ENCODE assay signal across 8 cellular contexts in the genomic region with DNA sequence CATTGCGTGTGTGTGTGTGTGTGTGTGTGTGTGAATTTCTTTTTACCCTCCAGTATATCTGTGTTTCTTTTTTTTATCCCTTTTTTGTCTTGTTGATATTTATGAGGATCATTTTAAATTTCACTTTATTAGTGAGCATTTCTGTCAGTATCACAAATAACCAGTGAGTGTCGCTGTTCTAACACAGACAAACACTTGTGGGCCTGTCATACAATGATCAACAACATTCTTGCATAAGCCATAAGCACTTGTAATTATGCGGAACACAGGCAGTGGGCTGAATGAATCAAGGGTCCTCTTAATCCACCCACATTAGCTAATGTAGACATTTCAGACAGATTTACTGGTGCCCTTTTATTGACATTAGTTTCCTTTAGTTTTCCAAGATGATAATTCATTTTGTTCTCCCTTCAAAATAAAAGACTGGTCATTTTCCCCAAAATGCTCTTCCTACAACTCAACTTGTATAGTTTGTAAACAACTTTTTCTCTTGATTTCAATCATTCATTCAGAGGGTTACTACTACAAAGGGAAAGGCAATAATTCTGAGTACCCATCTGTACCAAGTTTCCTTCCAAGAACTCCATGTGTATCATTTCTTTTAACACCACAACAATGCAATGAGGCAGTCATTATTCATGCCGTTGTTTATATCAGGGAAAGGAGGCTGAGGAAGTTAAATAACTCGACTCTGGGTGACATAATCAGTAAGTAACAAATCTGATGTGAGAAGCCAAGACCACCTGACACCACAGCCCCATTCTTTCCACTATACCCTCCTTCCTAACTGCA. TPM values are rescaled to one million over a fixed set of nuclear protein-coding genes. Genes with fewer than 3 reads are reported as not detected.
DNase-seq lines count a peak whose midpoint lies in the region; ATAC-seq, FAIRE-seq and TF ChIP-seq lines count a peak whose summit lies in the region.

No MANE protein-coding gene starts in this region.

- no peaks in the 10 kb centered on the region for H3K27me3 Mint-ChIP-seq in natural killer cell treated with Interleukin-12 subunit alpha and Interleukin-12 subunit beta and Interleukin-15 and Interleukin-18, amount 100 ng/mL, for 72 hours

- no peaks in the 10 kb centered on the region for H3K9me3 Mint-ChIP-seq in natural killer cell treated with Interleukin-12 subunit alpha and Interleukin-12 subunit beta and Interleukin-15 and Interleukin-18, amount 100 ng/mL, for 72 hours

- no peaks in the 10 kb centered on the region for H3K36me3 ChIP-seq in stomach

- TF ChIP-seq CTCF in WI38 (IDR thresholded peaks at IDR 0.05; ENCODE audit: low read depth, low read length) (peak; percentile 55), stomach (IDR thresholded peaks at IDR 0.05) (peak in 5 of 7 experiments; percentile 38 to 58 (median 50))

- peak; percentile 66 for FAIRE-seq in GM12891 (lab: Jason Lieb, UNC)

- WGBS in stomach, 5 donors = 9 to 20% (median 15%) methylated on average over 5 of the region's 5 CpGs

- H3K27ac ChIP-seq in stomach = no peak overlapping the region

- intact Hi-C loops in left ventricle myocardium superior (cut with micrococcal nuclease) = no loop called here
- intact Hi-C loops in stomach (cut with DNase I; ENCODE audit: low total_unique reads) = no loop called here

- no peaks in the 10 kb centered on the region for H3K27me3 ChIP-seq in stomach

- no peaks in the 10 kb centered on the region for H3K36me3 Mint-ChIP-seq in natural killer cell treated with Interleukin-12 subunit alpha and Interleukin-12 subunit beta and Interleukin-15 and Interleukin-18, amount 100 ng/mL, for 72 hours

- H3K4me1 ChIP-seq in stomach = no peaks in the 10 kb centered on the region

- H3K4me3 Mint-ChIP-seq in natural killer cell treated with Interleukin-12 subunit alpha and Interleukin-12 subunit beta and Interleukin-15 and Interleukin-18, amount 100 ng/mL, for 72 hours = no peak overlapping the region

- no peaks in the 10 kb centered on the region for H3K4me1 Mint-ChIP-seq in natural killer cell treated with Interleukin-12 subunit alpha and Interleukin-12 subunit beta and Interleukin-15 and Interleukin-18, amount 100 ng/mL, for 72 hours (ENCODE audit: low read depth in 2 of 2)

- ATAC-seq in HG02798 (IDR thresholded peaks at IDR 0.05; ENCODE audit: poor library complexity, unreplicated experiment) (peak; percentile 80), left ventricle myocardium superior (peak; percentile 45)
- no peak for ATAC-seq in natural killer cell treated with Interleukin-12 subunit alpha and Interleukin-12 subunit beta and Interleukin-15 and Interleukin-18, amount 100 ng/mL, for 72 hours

- H3K27ac Mint-ChIP-seq in natural killer cell treated with Interleukin-12 subunit alpha and Interleukin-12 subunit beta and Interleukin-15 and Interleukin-18, amount 100 ng/mL, for 72 hours = no peak overlapping the region

- H3K4me3 ChIP-seq in WI38 (ENCODE audit: low read depth, low read length) (no peak overlapping the region), stomach (no peak overlapping the region)

- TF ChIP-seq POLR2A in GM12891 (IDR thresholded peaks at IDR 0.05; ENCODE audit: low read depth, low read length) (no peak), stomach (IDR thresholded peaks at IDR 0.05) (no peak)

- peak; percentile 51 for DNase-seq in A172 (ENCODE audit: low spot score)
- no peak for DNase-seq in GM12891 (ENCODE audit: insufficient read length, low spot score)
- DNase-seq in NCI-H2029 (lab: John Stamatoyannopoulos, UW) = peak; percentile 21
- no peak for DNase-seq in left ventricle myocardium superior
- DNase-seq in stomach = no peak
- no peak for DNase-seq in natural killer cell treated with Interleukin-12 subunit alpha and Interleukin-12 subunit beta and Interleukin-15 and Interleukin-18, amount 100 ng/mL, for 72 hours (ENCODE audit: low spot score)

- TF ChIP-seq EP300 in stomach (IDR thresholded peaks at IDR 0.05) = no peak

- H3K9me3 ChIP-seq in stomach = no peaks in the 10 kb centered on the region

TF ChIP-seq in GM12891, 5 proteins besides CTCF, POLR2A, EP300 and RAD21:
- no peak for TF ChIP-seq POLR2AphosphoS5 (IDR thresholded peaks at IDR 0.05; ENCODE audit: low read depth, low read length)
- TF ChIP-seq PAX5 (IDR thresholded peaks at IDR 0.05; ENCODE audit: insufficient read depth, low read length, severe bottlenecking) = no peak
- no peak for TF ChIP-seq POU2F2 (IDR thresholded peaks at IDR 0.05; ENCODE audit: low read depth, low read length)
- no peak for TF ChIP-seq SPI1 (IDR thresholded peaks at IDR 0.05; ENCODE audit: low read depth, low read length)
- no peak for TF ChIP-seq TAF1 (IDR thresholded peaks at IDR 0.05; ENCODE audit: low read depth, low read length)
TF ChIP-seq in GM12891: peak in this region for 0.

RNA-seq across cellular contexts. Expression of gene ANO3, which starts 34.6 kb away (rescaled TPM):
- 1.5 and 1.7 TPM in 2 replicates for total RNA-seq in A172 (2014; rRNA removed; shearing (Covaris generic))
- 0.05 TPM for polyA plus RNA-seq in GM12891 (2012; ENCODE audit: low read depth, missing spikeins)
- total RNA-seq in left ventricle myocardium superior (not detected), stomach (under 1 TPM in 2 of 5 donors, not detected in 3; 0.18 to 0.58 TPM)
- polyA plus RNA-seq in stomach = not detected
- not detected for total RNA-seq in natural killer cell treated with Interleukin-12 subunit alpha and Interleukin-12 subunit beta and Interleukin-15 and Interleukin-18, amount 100 ng/mL, for 72 hours

Comparison
In these comparisons a context has a peak if more than half of its experiments do, and no peak if none do; other contexts are left out.
1. DNase-seq: peak in A172 (single experiment) and NCI-H2029 (single experiment); none in GM12891 (single experiment), left ventricle myocardium superior (single experiment), stomach (single experiment) and natural killer cell treated with Interleukin-12 subunit alpha and Interleukin-12 subunit beta and Interleukin-15 and Interleukin-18, amount 100 ng/mL, for 72 hours (single experiment).
2. ATAC-seq: peak in HG02798 (single experiment) and left ventricle myocardium superior (single experiment); none in natural killer cell treated with Interleukin-12 subunit alpha and Interleukin-12 subunit beta and Interleukin-15 and Interleukin-18, amount 100 ng/mL, for 72 hours (0 of 2).